8 cellular contexts compared by ENCODE assay signal in the genomic region with DNA sequence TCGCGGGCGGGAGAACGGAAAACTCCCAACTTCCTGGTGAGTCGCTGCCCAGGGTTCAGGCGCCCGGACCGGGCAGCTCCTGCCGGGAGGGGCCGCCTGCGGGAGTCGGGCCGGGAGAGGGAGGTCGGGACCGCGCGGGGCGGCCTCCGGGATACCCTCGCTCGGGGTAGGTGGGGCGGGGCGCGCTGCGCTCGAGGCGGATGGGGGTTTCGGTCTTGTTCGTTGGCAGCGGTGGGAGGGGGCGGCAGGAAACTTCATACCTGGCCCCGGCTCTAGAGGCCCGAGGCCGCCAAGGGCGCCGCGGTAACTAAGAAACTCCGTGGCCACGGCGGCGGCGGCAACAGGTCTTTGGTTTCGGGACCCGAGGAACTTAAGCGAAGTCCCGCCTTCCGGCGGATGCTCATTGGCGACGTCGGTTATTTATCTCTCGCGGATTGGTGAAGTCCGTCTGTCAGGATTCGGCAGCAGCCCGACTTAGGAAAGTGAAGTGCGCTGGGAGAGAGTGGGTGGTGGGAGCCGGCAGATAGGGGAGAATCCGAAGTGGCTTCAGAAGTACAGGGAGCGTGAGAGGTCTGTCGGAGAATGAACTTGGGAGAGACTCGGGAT. TPM values are rescaled to one million over a fixed set of nuclear protein-coding genes. Genes with fewer than 3 reads are reported as not detected.
DNase-seq lines count a peak whose midpoint lies in the region; ATAC-seq and TF ChIP-seq lines count a peak whose summit lies in the region.

No MANE protein-coding gene starts in this region.

- H3K27ac ChIP-seq in angular gyrus (ENCODE audit: low read depth, low read length) = peak overlapping the region; percentile 85
- H3K27ac ChIP-seq in right atrium auricular region = peak overlapping the region; percentile 98 to 100
- H3K27ac ChIP-seq in prostate gland = peak overlapping the region; percentile 99 to 100
- peak overlapping the region; percentile 99 for H3K27ac ChIP-seq in urinary bladder (ENCODE audit: low read depth)

- H3K4me1 ChIP-seq in right atrium auricular region (peaks cover 0 to 75% of the 10 kb centered on the region in 2 donors), prostate gland (replicated peaks) (peaks cover 3% of the 10 kb centered on the region), urinary bladder (ENCODE audit: insufficient read depth) (no peaks in the 10 kb centered on the region)

- H3K9me3 ChIP-seq in right atrium auricular region (no peaks in the 10 kb centered on the region), prostate gland (no peaks in the 10 kb centered on the region)

- TF ChIP-seq POLR2A in GM15510 (IDR thresholded peaks at IDR 0.05; ENCODE audit: borderline replicate concordance, extremely low read depth, insufficient read length) (peak; percentile 41), prostate gland (IDR thresholded peaks at IDR 0.05) (peak; percentile 90)

- no peaks in the 10 kb centered on the region for H3K27me3 ChIP-seq in right atrium auricular region
- no peaks in the 10 kb centered on the region for H3K27me3 ChIP-seq in prostate gland (replicated peaks; ENCODE audit: insufficient read depth)

- TF ChIP-seq CTCF in right atrium auricular region (IDR thresholded peaks at IDR 0.05) (no peak), prostate gland (IDR thresholded peaks at IDR 0.05) (peak in 2 of 4 experiments; percentile 15 to 20)

- WGBS in prostate gland = 0% methylated on average over 35 of the region's 62 CpGs
- under 1% methylated on average over 62 of the region's 62 CpGs for WGBS in urinary bladder

- intact Hi-C loops in prostate gland (cut with DNase I) = no loop called here

- peak; percentile 49 for ATAC-seq in HG02885 (IDR thresholded peaks at IDR 0.05; ENCODE audit: poor library complexity, unreplicated experiment)

- peak; percentile 77 for DNase-seq in NCI-H146 treated with DMSO at 0.1 percent for 48 hours (lab: John Stamatoyannopoulos, UW; ENCODE audit: unreplicated experiment)
- DNase-seq in T-helper 2 cell = peak; percentile 59 to 93 (median 75)
- peak; percentile 96 for DNase-seq in right atrium auricular region (ENCODE audit: low spot score)
- peak; percentile 94 for DNase-seq in prostate gland (ENCODE audit: low spot score)

- H3K36me3 ChIP-seq in right atrium auricular region (no peaks in the 10 kb centered on the region), prostate gland (no peaks in the 10 kb centered on the region), urinary bladder (ENCODE audit: insufficient read depth) (no peaks in the 10 kb centered on the region)

- H3K4me3 ChIP-seq in right atrium auricular region = peak overlapping the region; percentile 94 to 96
- peak overlapping the region; percentile 99 for H3K4me3 ChIP-seq in prostate gland
- peak overlapping the region; percentile 94 for H3K4me3 ChIP-seq in urinary bladder (ENCODE audit: low read depth, low read length)

RNA-seq across cellular contexts. Expression of a gene that starts 0.5 kb away (rescaled TPM):
- total RNA-seq in right atrium auricular region = 100 to 1,000 TPM; 168 to 228 TPM
- total RNA-seq in prostate gland = 10 to 100 TPM; 53.3 to 70.9 TPM
- 196 TPM for total RNA-seq in urinary bladder
- polyA plus RNA-seq in urinary bladder = 48.0 TPM

Comparison
In these comparisons a context has a peak if more than half of its experiments do, and no peak if none do; other contexts are left out.
1. Peak in every context shown above with its lines: DNase-seq, ATAC-seq, H3K4me3 ChIP-seq and H3K27ac ChIP-seq.